In genomic region chr10:46845640-46846039, GRCh38 we compare ENCODE assay signal across 3 cellular contexts.
DNase-seq lines count a peak whose midpoint lies in the region; ATAC-seq and TF ChIP-seq lines count a peak whose summit lies in the region.
"Not testable (repeated sequence)": the region's sequence is repeated elsewhere in the genome, so short reads cannot be mapped to it uniquely, and the experiment has no call there.

No MANE protein-coding gene starts in this region.

- H2AFZ ChIP-seq in GM23338; OCI-LY7 (ENCODE audit: low read length): not testable (repeated sequence)

- H3K4me1 Mint-ChIP-seq in GM23338, WTC11: not testable (repeated sequence)

- not testable (repeated sequence) for H3F3A ChIP-seq in GM23338 (replicated peaks; ENCODE audit: low read depth)

- intact Hi-C loops in OCI-LY7 (cut with micrococcal nuclease; ENCODE audit: unreplicated experiment): not testable (repeated sequence)

- not testable (repeated sequence) for H3K9me2 ChIP-seq in GM23338 (ENCODE audit: insufficient read depth); OCI-LY7 (ENCODE audit: insufficient read depth, low read length)

- not testable (repeated sequence) for H3K9me3 ChIP-seq in OCI-LY7 (ENCODE audit: low read length)

- H3K4me2 ChIP-seq in GM23338; OCI-LY7 (ENCODE audit: low read length): not testable (repeated sequence)

- not testable (repeated sequence) for H3K4me3 Mint-ChIP-seq in GM23338, WTC11

- TSS peak; percentile 68 for BruUV-seq in OCI-LY7 (replicated peaks; lab: Mats Ljungman, UMichigan)

- not testable (repeated sequence) for H3K27ac ChIP-seq in GM23338 (ENCODE audit: low read depth); OCI-LY7 (ENCODE audit: low read depth, low read length, poor library complexity, severe bottlenecking)

- H3K4me1 ChIP-seq in GM23338 (ENCODE audit: insufficient read depth); OCI-LY7 (ENCODE audit: insufficient read depth, low read length, poor library complexity, severe bottlenecking): not testable (repeated sequence)

- ATAC-seq in GM23338 (peak; percentile 66), WTC11 (peak; percentile 53; the same call in 1 of the 2 replicates)

- not testable (repeated sequence) for DNase-seq in GM23338 (ENCODE audit: low spot score); OCI-LY7 (ENCODE audit: low spot score); WTC11 (ENCODE audit: low spot score)

- H4K20me1 ChIP-seq in GM23338 (replicated peaks; ENCODE audit: insufficient read depth); OCI-LY7 (ENCODE audit: insufficient read depth, low read length): not testable (repeated sequence)

- not testable (repeated sequence) for H3K27me3 ChIP-seq in GM23338 (ENCODE audit: insufficient read depth)

- H3K36me3 ChIP-seq in GM23338 (ENCODE audit: insufficient read depth); OCI-LY7 (ENCODE audit: insufficient read depth, low read length): not testable (repeated sequence)

- POLR2A ChIA-PET in OCI-LY7 (lab: Charles Lee); WTC11 (lab: Charles Lee): not testable (repeated sequence)

- not testable (repeated sequence) for H3K4me3 ChIP-seq in GM23338; OCI-LY7 (ENCODE audit: low read depth, low read length, poor library complexity, severe bottlenecking)

- H3K79me2 ChIP-seq in GM23338 (replicated peaks; ENCODE audit: insufficient read depth); OCI-LY7 (ENCODE audit: insufficient read depth, low read depth, low read length): not testable (repeated sequence)

- H3K27me3 Mint-ChIP-seq in GM23338 (ENCODE audit: insufficient read depth, low read depth, poor library complexity); WTC11 (ENCODE audit: low read depth): not testable (repeated sequence)

- CTCF ChIA-PET in OCI-LY7 (lab: Charles Lee; ENCODE audit: unreplicated experiment); WTC11 (lab: Charles Lee): not testable (repeated sequence)

- not testable (repeated sequence) for H3K36me3 Mint-ChIP-seq in GM23338 (ENCODE audit: low read depth); WTC11

- not testable (repeated sequence) for TF ChIP-seq CTCF in GM23338 (conservative IDR thresholded peaks at IDR 0.05; ENCODE audit: low read depth in 2 of 2); OCI-LY7 (conservative IDR thresholded peaks at IDR 0.05; ENCODE audit: low read length); WTC11 (IDR thresholded peaks at IDR 0.05)

- H3K9me3 Mint-ChIP-seq in GM23338, WTC11: not testable (repeated sequence)

- H3K27ac Mint-ChIP-seq in GM23338, WTC11: not testable (repeated sequence)
